In the genomic region with DNA sequence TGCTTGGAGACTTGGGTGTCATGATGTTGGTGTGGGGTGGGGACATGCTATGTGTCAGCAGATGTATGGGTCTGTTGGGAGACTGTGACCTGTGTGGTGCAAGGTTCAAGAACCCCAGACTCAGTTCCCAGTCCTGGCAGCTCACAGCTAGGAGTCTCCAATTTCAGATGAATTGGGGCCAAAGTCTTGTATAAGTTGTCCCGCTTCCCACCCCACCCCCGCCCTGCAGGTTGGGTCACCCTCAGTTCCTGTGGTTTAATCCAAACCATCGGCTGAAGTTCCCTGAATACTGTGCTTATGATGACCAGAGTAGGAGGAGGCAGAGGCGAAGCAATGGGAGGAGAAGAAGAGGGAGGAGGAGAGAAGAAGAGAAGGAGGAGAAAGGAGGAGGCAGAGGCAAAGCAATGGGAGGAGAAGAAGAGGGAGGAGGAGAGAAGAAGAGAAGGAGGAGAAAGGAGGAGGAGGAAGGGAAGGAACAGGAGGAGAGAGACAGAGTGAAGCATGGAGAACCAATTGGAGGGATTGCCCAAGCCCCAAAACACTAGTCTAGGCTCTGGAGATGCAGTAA, we compare ENCODE assay signal across 1 cellular context.
TF ChIP-seq lines count a peak whose summit lies in the region.

No MANE protein-coding gene starts in this region.

TF ChIP-seq in IMR-90, 13 proteins besides CTCF, POLR2A, EP300 and RAD21:
- TF ChIP-seq RCOR1 (IDR thresholded peaks at IDR 0.05; ENCODE audit: insufficient replicate concordance, low read length) (no peak), NFE2L2 (IDR thresholded peaks at IDR 0.05; ENCODE audit: low read depth, low read length) (no peak), RFX5 (IDR thresholded peaks at IDR 0.05; ENCODE audit: low read depth, low read length) (no peak), SMC3 (IDR thresholded peaks at IDR 0.05; ENCODE audit: low read depth, low read length) (no peak), MAFK (IDR thresholded peaks at IDR 0.05; ENCODE audit: low read depth, low read length) (no peak), CEBPB (IDR thresholded peaks at IDR 0.05; ENCODE audit: low read depth, low read length) (no peak), MXI1 (IDR thresholded peaks at IDR 0.05; ENCODE audit: borderline replicate concordance, low read depth, low read length) (no peak), BHLHE40 (IDR thresholded peaks at IDR 0.05; ENCODE audit: low read depth, low read length) (no peak), MAZ (IDR thresholded peaks at IDR 0.05; ENCODE audit: borderline replicate concordance, low read depth, low read length) (no peak), CHD1 (IDR thresholded peaks at IDR 0.05; ENCODE audit: low read depth, low read length) (no peak), FOS (IDR thresholded peaks at IDR 0.05; ENCODE audit: low read depth, low read length) (no peak)
- TF ChIP-seq, protein P1, sequence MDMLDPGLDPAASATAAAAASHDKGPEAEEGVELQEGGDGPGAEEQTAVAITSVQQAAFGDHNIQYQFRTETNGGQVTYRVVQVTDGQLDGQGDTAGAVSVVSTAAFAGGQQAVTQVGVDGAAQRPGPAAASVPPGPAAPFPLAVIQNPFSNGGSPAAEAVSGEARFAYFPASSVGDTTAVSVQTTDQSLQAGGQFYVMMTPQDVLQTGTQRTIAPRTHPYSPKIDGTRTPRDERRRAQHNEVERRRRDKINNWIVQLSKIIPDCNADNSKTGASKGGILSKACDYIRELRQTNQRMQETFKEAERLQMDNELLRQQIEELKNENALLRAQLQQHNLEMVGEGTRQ (IDR thresholded peaks at IDR 0.05; ENCODE audit: low read depth, low read length) = no peak
- TF ChIP-seq, protein P2, sequence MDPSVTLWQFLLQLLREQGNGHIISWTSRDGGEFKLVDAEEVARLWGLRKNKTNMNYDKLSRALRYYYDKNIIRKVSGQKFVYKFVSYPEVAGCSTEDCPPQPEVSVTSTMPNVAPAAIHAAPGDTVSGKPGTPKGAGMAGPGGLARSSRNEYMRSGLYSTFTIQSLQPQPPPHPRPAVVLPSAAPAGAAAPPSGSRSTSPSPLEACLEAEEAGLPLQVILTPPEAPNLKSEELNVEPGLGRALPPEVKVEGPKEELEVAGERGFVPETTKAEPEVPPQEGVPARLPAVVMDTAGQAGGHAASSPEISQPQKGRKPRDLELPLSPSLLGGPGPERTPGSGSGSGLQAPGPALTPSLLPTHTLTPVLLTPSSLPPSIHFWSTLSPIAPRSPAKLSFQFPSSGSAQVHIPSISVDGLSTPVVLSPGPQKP (IDR thresholded peaks at IDR 0.05; ENCODE audit: borderline replicate concordance, low read depth, low read length) = no peak
